ENCODE assay signal across 17 cellular contexts in genomic region chr3:150296123-150296750, GRCh38.
"Had no signal": no experiment of that assay in that cellular context is flagged by ENCODE, and none has a peak within 500 bp of the region (broad histone marks: within the 10 kb centered on the region; RNA-seq: fewer than 3 reads in every experiment).

No MANE protein-coding gene starts in this region.

- H3K4me2 ChIP-seq: smooth muscle cell had no signal

- H3K9me3 Mint-ChIP-seq: activated naive CD8-positive, alpha-beta T cell treated with anti-CD3 and anti-CD28 coated beads for 36 hours had no signal

- FAIRE-seq: kidney, urothelium cell line had no signal

- ATAC-seq: gastrocnemius medialis, right cardiac atrium, T-helper 17 cell had no signal

- H3K9me3 ChIP-seq: breast epithelium, gastrocnemius medialis, neutrophil, thyroid gland had no signal

- H3K4me1 Mint-ChIP-seq: activated naive CD8-positive, alpha-beta T cell treated with anti-CD3 and anti-CD28 coated beads for 36 hours had no signal

- H3K36me3 ChIP-seq: breast epithelium, gastrocnemius medialis, neutrophil, thyroid gland had no signal

- H3K4me1 ChIP-seq: breast epithelium had no signal

- H3K27me3 ChIP-seq: breast epithelium, gastrocnemius medialis, neutrophil, thyroid gland had no signal

- H3K36me3 Mint-ChIP-seq: activated naive CD8-positive, alpha-beta T cell treated with anti-CD3 and anti-CD28 coated beads for 36 hours had no signal

- DNase-seq: activated CD4-positive, alpha-beta T cell treated with anti-CD3 and anti-CD28 coated beads, Interleukin-2, amount 50 U/mL, for 1 hour; activated CD4-positive, CD25-positive, alpha-beta regulatory T cell; activated gamma-delta T cell; activated naive CD8-positive, alpha-beta T cell treated with anti-CD3 and anti-CD28 coated beads for 36 hours; anterior cingulate cortex; dorsolateral prefrontal cortex; gastrocnemius medialis; kidney; mesendoderm; posterior cingulate gyrus; right cardiac atrium; T-helper 17 cell; thyroid gland had no signal

- H3K27ac ChIP-seq: breast epithelium, dorsolateral prefrontal cortex, gastrocnemius medialis, neutrophil, thyroid gland had no signal

- H3K27ac Mint-ChIP-seq: activated naive CD8-positive, alpha-beta T cell treated with anti-CD3 and anti-CD28 coated beads for 36 hours; T-helper 17 cell had no signal

- H3K4me3 ChIP-seq: breast epithelium, dorsolateral prefrontal cortex, gastrocnemius medialis, smooth muscle cell, thyroid gland had no signal

- H3K4me3 Mint-ChIP-seq: activated naive CD8-positive, alpha-beta T cell treated with anti-CD3 and anti-CD28 coated beads for 36 hours; T-helper 17 cell had no signal
